Comparison of ENCODE assay signal across 25 cellular contexts in genomic region chr3:138640537-138640936, GRCh38. TPM values are rescaled to one million over a fixed set of nuclear protein-coding genes. Genes with fewer than 3 reads are reported as not detected.
DNase-seq lines count a peak whose midpoint lies in the region; ATAC-seq and TF ChIP-seq lines count a peak whose summit lies in the region.
"Had no signal": no experiment of that assay in that cellular context is flagged by ENCODE, and none has a peak within 500 bp of the region (broad histone marks: within the 10 kb centered on the region; RNA-seq: fewer than 3 reads in every experiment).

No MANE protein-coding gene starts in this region.

- BruUV-seq in mammary epithelial cell (replicated peaks; lab: Mats Ljungman, UMichigan), result no TSS peak

- H3K79me2 ChIP-seq in GM23248 (ENCODE audit: insufficient read depth) (no peaks in the 10 kb centered on the region), mammary epithelial cell (ENCODE audit: insufficient read depth, low read length) (no peaks in the 10 kb centered on the region)

- TF ChIP-seq CTCF in mammary epithelial cell (conservative IDR thresholded peaks at IDR 0.05 in 1 of 2, IDR thresholded peaks at IDR 0.05 in 1 of 2; ENCODE audit: extremely low read depth in 1 of 2, insufficient read depth in 1 of 2, low read depth in 1 of 2, low read length in 2 of 2) (no peak), gastrocnemius medialis (IDR thresholded peaks at IDR 0.05 in 4 of 5, conservative IDR thresholded peaks at IDR 0.05 in 1 of 5) (no peak)

- H3K9me2 ChIP-seq in GM23248 (ENCODE audit: insufficient read depth), result no peaks in the 10 kb centered on the region

- no peak overlapping the region for H3K4me3 ChIP-seq in GM23248
- no peak overlapping the region for H3K4me3 ChIP-seq in mammary epithelial cell (replicated peaks in 1 of 3; ENCODE audit: insufficient read depth in 1 of 3, low read depth in 2 of 3, low read length in 3 of 3)
- H3K4me3 ChIP-seq in gastrocnemius medialis, result no peak overlapping the region
- H3K4me3 ChIP-seq: SK-N-MC had no signal

- ATAC-seq in gastrocnemius medialis (peak; percentile 30 to 34), HG02798 (IDR thresholded peaks at IDR 0.05; ENCODE audit: poor library complexity, unreplicated experiment) (no peak), GM18505 (IDR thresholded peaks at IDR 0.05; ENCODE audit: unreplicated experiment) (no peak)

- dilution Hi-C loops in mammary epithelial cell (cut with HindIII; ENCODE audit: low sequenced_read_pairs), result no loop called here

- H3K36me3 ChIP-seq in GM23248 (ENCODE audit: low read depth) (no peaks in the 10 kb centered on the region), mammary epithelial cell (ENCODE audit: insufficient read depth, low read length) (peaks cover 2% of the 10 kb centered on the region), gastrocnemius medialis (no peaks in the 10 kb centered on the region)

- DNase-seq in GM23248 (peak; percentile 1), NCI-H226 (peak; percentile 3), mammary epithelial cell (peak; percentile 8), gastrocnemius medialis (no peak), NCI-H1105 (lab: John Stamatoyannopoulos, UW) (no peak)
- DNase-seq: C1 segment of cervical spinal cord; CD4-positive, alpha-beta memory T cell; COR-L47; DMS53; HCEC 1CT; Karpas-422; MV-4-11; NCI-H1105 treated with DMSO at 0.1 percent for 48 hours; NCI-H146; NCI-H1930; NCI-H2107; NCI-H446; NCI-H524 treated with DMSO at 0.1 percent for 48 hours; NCI-H774; NK-92 treated with Interleukin-12 subunit alpha and Interleukin-12 subunit beta, amount 100 ng/mL, for 24 hours; SIG-M5; SW 1271 had no signal

- CTCF ChIA-PET in mammary epithelial cell (lab: Charles Lee; ENCODE audit: low non-redundant PET), result no interaction called here

- H3F3A ChIP-seq in GM23248 (ENCODE audit: insufficient read depth), result no peaks in the 10 kb centered on the region

- H4K20me1 ChIP-seq in GM23248 (ENCODE audit: insufficient read depth), result no peaks in the 10 kb centered on the region
- no peaks in the 10 kb centered on the region for H4K20me1 ChIP-seq in mammary epithelial cell (ENCODE audit: insufficient read depth, low read length)

- H3K9ac ChIP-seq in GM23248 (no peak overlapping the region), mammary epithelial cell (ENCODE audit: insufficient read depth, low read length) (no peak overlapping the region)

- no peaks in the 10 kb centered on the region for H3K9me3 ChIP-seq in GM23248 (ENCODE audit: low read depth)
- peaks cover 4% of the 10 kb centered on the region for H3K9me3 ChIP-seq in mammary epithelial cell (replicated peaks; ENCODE audit: insufficient read depth, low read length)
- no peaks in the 10 kb centered on the region for H3K9me3 ChIP-seq in gastrocnemius medialis

- WGBS in GM23248 (ENCODE audit: low coverage in 1 of 2, low lambda C conversion rate in 2 of 2, missing lambda C conversion rate in 2 of 2), 2 experiments, result 65 to 69% methylated on average over 4 of the region's 4 CpGs
- 48% methylated on average over 4 of the region's 4 CpGs for WGBS in mammary epithelial cell (ENCODE audit: low coverage, missing lambda C conversion rate)

- no peaks in the 10 kb centered on the region for H3K27me3 ChIP-seq in GM23248 (replicated peaks; ENCODE audit: insufficient read depth)
- no peaks in the 10 kb centered on the region for H3K27me3 ChIP-seq in mammary epithelial cell (ENCODE audit: insufficient read depth, low read length)
- no peaks in the 10 kb centered on the region for H3K27me3 ChIP-seq in gastrocnemius medialis

- no peak overlapping the region for H3K27ac ChIP-seq in GM23248
- H3K27ac ChIP-seq in mammary epithelial cell (ENCODE audit: insufficient read depth, low read depth, low read length), result no peak overlapping the region
- H3K27ac ChIP-seq in gastrocnemius medialis, result no peak overlapping the region
- H3K27ac ChIP-seq: SK-N-MC had no signal

- TF ChIP-seq POLR2A in gastrocnemius medialis (IDR thresholded peaks at IDR 0.05) (no peak), GM18505 (IDR thresholded peaks at IDR 0.05; ENCODE audit: borderline replicate concordance, extremely low read depth, insufficient read depth, insufficient read length) (no peak)

- intact Hi-C loops in mammary epithelial cell (cut with micrococcal nuclease) (no loop called here), gastrocnemius medialis (cut with DNase I; ENCODE audit: low total_unique reads) (no loop called here)

- in situ Hi-C loops in GM23248 (cut with MboI) (no loop called here), mammary epithelial cell (cut with MboI; ENCODE audit: low sequenced_read_pairs in 2 of 2) (no loop called here), gastrocnemius medialis (cut with MboI; ENCODE audit: low sequenced_read_pairs in 4 of 4) (no loop called here)

- no peak overlapping the region for H3K4me2 ChIP-seq in GM23248 (ENCODE audit: unreplicated experiment)
- H3K4me2 ChIP-seq in mammary epithelial cell (ENCODE audit: insufficient read depth, low read depth, low read length), result no peak overlapping the region

- no peak overlapping the region for H2AFZ ChIP-seq in GM23248
- no peak overlapping the region for H2AFZ ChIP-seq in mammary epithelial cell (ENCODE audit: low read depth, low read length)

- H3K4me1 ChIP-seq in GM23248 (ENCODE audit: insufficient read depth) (no peaks in the 10 kb centered on the region), mammary epithelial cell (ENCODE audit: insufficient read depth, low read length) (no peaks in the 10 kb centered on the region), gastrocnemius medialis (no peaks in the 10 kb centered on the region)

RNA-seq across cellular contexts. Expression of gene FAIM, which starts 32.0 kb away (rescaled TPM):
- total RNA-seq in GM23248 (2014; rRNA removed; shearing (Covaris generic)), result 12.6 and 13.4 TPM in 2 replicates
- polyA plus RNA-seq in GM23248 (2016; fragmentation: Nextera tagmentation; extraction: Ambion mirVana) (19.8 and 21.8 TPM in 2 replicates), mammary epithelial cell (4.4 TPM)
- total RNA-seq in mammary epithelial cell (10 to 100 TPM in 1 of 2 donors, 1 to 10 TPM in 1; 9.7 to 18.2 TPM), gastrocnemius medialis (1 to 10 TPM in 2 of 4 donors, under 1 TPM in 1, not detected in 1; 0.88 to 3.0 (median 1.1) TPM)
- 3.3 TPM for polyA minus RNA-seq in mammary epithelial cell

RNA-seq across cellular contexts. Expression of gene CEP70, which starts 46.5 kb away (rescaled TPM):
- total RNA-seq in GM23248 (2014; rRNA removed; shearing (Covaris generic)), result 4.9 and 7.8 TPM in 2 replicates
- polyA plus RNA-seq in GM23248 (2016; fragmentation: Nextera tagmentation; extraction: Ambion mirVana), result 6.0 and 7.6 TPM in 2 replicates
- 10 to 100 TPM; 18.7 to 19.5 TPM for total RNA-seq in mammary epithelial cell
- polyA plus RNA-seq in mammary epithelial cell, result 5.3 TPM
- polyA minus RNA-seq in mammary epithelial cell, result 1.3 TPM
- 10 to 100 TPM in 3 of 4 donors, 1 to 10 TPM in 1; 9.8 to 17.4 (median 12.3) TPM for total RNA-seq in gastrocnemius medialis

Comparison
In these comparisons a context has a peak if more than half of its experiments do, and no peak if none do; other contexts are left out.
1. DNase-seq: peak in GM23248 (single experiment), NCI-H226 (single experiment) and mammary epithelial cell (single experiment); none in gastrocnemius medialis (0 of 2) and NCI-H1105 (single experiment).
2. ATAC-seq: peak in gastrocnemius medialis (2 of 2); none in HG02798 (single experiment) and GM18505 (single experiment).